ENCODE assay signal across 20 cellular contexts in the genomic region with DNA sequence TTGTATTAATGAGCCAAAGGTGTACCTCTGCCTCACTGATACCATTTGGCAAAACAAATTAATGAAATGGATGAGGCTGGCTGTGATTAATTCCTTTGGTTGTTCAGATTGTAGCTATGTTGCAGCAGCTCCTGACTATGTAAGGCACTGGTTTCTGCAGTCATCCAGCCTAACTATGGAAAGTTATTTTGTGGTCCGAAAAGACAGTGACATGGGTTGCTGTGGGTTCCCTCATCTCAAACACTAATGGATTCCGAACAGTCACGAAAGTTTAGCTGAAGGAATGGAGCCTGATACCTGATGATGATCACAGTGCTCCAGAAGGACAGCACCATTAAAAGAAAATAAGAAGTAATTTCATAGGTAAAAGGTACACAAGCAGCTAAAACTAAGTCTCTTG. TPM values are rescaled to one million over a fixed set of nuclear protein-coding genes. Genes with fewer than 3 reads are reported as not detected.
DNase-seq lines count a peak whose midpoint lies in the region; ATAC-seq and TF ChIP-seq lines count a peak whose summit lies in the region.
"Had no signal": no experiment of that assay in that cellular context is flagged by ENCODE, and none has a peak within 500 bp of the region (broad histone marks: within the 10 kb centered on the region; RNA-seq: fewer than 3 reads in every experiment).

No MANE protein-coding gene starts in this region.

- DNase-seq in natural killer cell (no peak), activated B cell treated with CpG ODN at 0.5 μM for 24 hours (no peak), mesenchymal stem cell (no peak), GF-D8 (lab: John Stamatoyannopoulos, UW) (no peak), brain microvascular endothelial cell (no peak)
- DNase-seq in natural killer cell treated with Interleukin-12 subunit alpha and Interleukin-12 subunit beta and Interleukin-15 and Interleukin-18, amount 100 ng/mL, for 72 hours (ENCODE audit: low spot score) = no peak
- DNase-seq: CD8-positive, alpha-beta memory T cell; GOT3; Kasumi-1; MG63; NCI-H1048; NCI-H1436; NCI-H510A; NCI-H748 treated with DMSO at 0.1 percent for 48 hours; NK-92 treated with Interleukin-12 subunit alpha and Interleukin-12 subunit beta, amount 100 ng/mL, for 24 hours; OCI-M1; SHP77 had no signal

- H3K4me3 ChIP-seq in mesenchymal stem cell (ENCODE audit: insufficient read depth in 1 of 2, low read depth in 1 of 2, low read length in 2 of 2) (no peak overlapping the region), brain microvascular endothelial cell (ENCODE audit: low read depth, low read length) (no peak overlapping the region)
- H3K4me3 ChIP-seq: BLaER1 treated with 17β-estradiol and CSF1 and Interleukin-3, amounts not matched to agents 10 nM and 100 nM; MG63 had no signal

- H3K9me3 ChIP-seq in mesenchymal stem cell (ENCODE audit: control insufficient read depth, low read length) = no peaks in the 10 kb centered on the region
- H3K9me3 ChIP-seq: BLaER1 treated with 17β-estradiol and CSF1 and Interleukin-3, amounts not matched to agents 10 nM and 100 nM; MG63 had no signal

- H3K4ac ChIP-seq in mesenchymal stem cell (ENCODE audit: low read depth in 1 of 2, low read length in 2 of 2) = no peak overlapping the region

- H3K36me3 Mint-ChIP-seq in natural killer cell = no peaks in the 10 kb centered on the region
- peaks cover 4% of the 10 kb centered on the region for H3K36me3 Mint-ChIP-seq in natural killer cell treated with Interleukin-12 subunit alpha and Interleukin-12 subunit beta and Interleukin-15 and Interleukin-18, amount 100 ng/mL, for 72 hours
- peaks cover 30% of the 10 kb centered on the region for H3K36me3 Mint-ChIP-seq in activated B cell treated with CpG ODN at 0.5 μM for 24 hours (ENCODE audit: low read depth)

- H3K4me3 Mint-ChIP-seq in natural killer cell (no peak overlapping the region), activated B cell treated with CpG ODN at 0.5 μM for 24 hours (no peak overlapping the region)
- no peak overlapping the region for H3K4me3 Mint-ChIP-seq in natural killer cell treated with Interleukin-12 subunit alpha and Interleukin-12 subunit beta and Interleukin-15 and Interleukin-18, amount 100 ng/mL, for 72 hours
- H3K4me3 Mint-ChIP-seq: CD8-positive, alpha-beta memory T cell had no signal

- peaks cover 2 to 33% of the 10 kb centered on the region in 2 experiments for H3K36me3 ChIP-seq in mesenchymal stem cell (ENCODE audit: control insufficient read depth in 1 of 2, insufficient read depth in 2 of 2, low read depth in 1 of 2, low read length in 2 of 2)
- H3K36me3 ChIP-seq in brain microvascular endothelial cell (replicated peaks) = no peaks in the 10 kb centered on the region

- H3K14ac ChIP-seq in mesenchymal stem cell (ENCODE audit: low read length in 2 of 2) = no peak overlapping the region

- H2BK120ac ChIP-seq in mesenchymal stem cell (ENCODE audit: low read depth, low read length) = no peak overlapping the region

- no peak overlapping the region for H2BK5ac ChIP-seq in mesenchymal stem cell (ENCODE audit: low read depth, low read length, poor library complexity, severe bottlenecking)

- in situ Hi-C loops in brain microvascular endothelial cell (cut with HindIII; ENCODE audit: low pct_ligation_motif_present, low sequenced_read_pairs) = no loop called here

- H3K79me1 ChIP-seq in mesenchymal stem cell (replicated peaks; ENCODE audit: low read length, poor library complexity, severe bottlenecking) = peaks cover 19% of the 10 kb centered on the region

- peaks cover 2% of the 10 kb centered on the region for H3K4me1 ChIP-seq in mesenchymal stem cell (ENCODE audit: control insufficient read depth, insufficient read depth, low read depth, low read length)

- H3K27me3 ChIP-seq in mesenchymal stem cell (ENCODE audit: control insufficient read depth in 1 of 2, insufficient read depth in 1 of 2, low read length in 2 of 2) = no peaks in the 10 kb centered on the region
- H3K27me3 ChIP-seq in brain microvascular endothelial cell (replicated peaks) = no peaks in the 10 kb centered on the region
- H3K27me3 ChIP-seq: BLaER1 treated with 17β-estradiol and CSF1 and Interleukin-3, amounts not matched to agents 10 nM and 100 nM; MG63 had no signal

- no peak overlapping the region for H3K9ac ChIP-seq in mesenchymal stem cell (ENCODE audit: low read length)
- H3K9ac ChIP-seq: BLaER1 treated with 17β-estradiol and CSF1 and Interleukin-3, amounts not matched to agents 10 nM and 100 nM had no signal

- no peak overlapping the region for H3K4me2 ChIP-seq in mesenchymal stem cell (ENCODE audit: low read length, poor library complexity, severe bottlenecking)

- POLR2A ChIA-PET in activated B cell treated with CpG ODN at 0.5 μM for 24 hours (lab: Charles Lee) = interaction anchor here (0.5 to 1.3 kb wide), 3 partner anchors 9 to 287 kb away, joined by 3 to 6 read pairs (median 5); partner anchors contain the start of gene WASF2

- H4K8ac ChIP-seq in mesenchymal stem cell (ENCODE audit: low read length) = peak overlapping the region; percentile 23

- H3K27ac Mint-ChIP-seq in natural killer cell (peak overlapping the region; percentile 25 to 36), activated B cell treated with CpG ODN at 0.5 μM for 24 hours (peak overlapping the region; percentile 30)
- H3K27ac Mint-ChIP-seq in natural killer cell treated with Interleukin-12 subunit alpha and Interleukin-12 subunit beta and Interleukin-15 and Interleukin-18, amount 100 ng/mL, for 72 hours = no peak overlapping the region

- CTCF ChIA-PET in activated B cell treated with CpG ODN at 0.5 μM for 24 hours (lab: Charles Lee) = no interaction called here

- H3K4me1 Mint-ChIP-seq in natural killer cell (peaks cover 28 to 58% of the 10 kb centered on the region in 2 donors), activated B cell treated with CpG ODN at 0.5 μM for 24 hours (peaks cover 60% of the 10 kb centered on the region)
- peaks cover 39 to 44% of the 10 kb centered on the region in 2 donors for H3K4me1 Mint-ChIP-seq in natural killer cell treated with Interleukin-12 subunit alpha and Interleukin-12 subunit beta and Interleukin-15 and Interleukin-18, amount 100 ng/mL, for 72 hours (ENCODE audit: low read depth in 2 of 2)

- no peak overlapping the region for H4K91ac ChIP-seq in mesenchymal stem cell (ENCODE audit: low read length)

- no peak overlapping the region for H3K23ac ChIP-seq in mesenchymal stem cell (ENCODE audit: low read length in 2 of 2)

- no peak overlapping the region for H2AFZ ChIP-seq in mesenchymal stem cell (ENCODE audit: low read depth, low read length)

- H2BK12ac ChIP-seq in mesenchymal stem cell (ENCODE audit: low read length in 2 of 2) = no peak overlapping the region

- intact Hi-C loops in natural killer cell (cut with micrococcal nuclease) (no loop called here), activated B cell treated with CpG ODN at 0.5 μM for 24 hours (cut with micrococcal nuclease) (no loop called here)

- H2BK15ac ChIP-seq in mesenchymal stem cell (ENCODE audit: low read depth, poor library complexity, severe bottlenecking) = no peak overlapping the region

- H3K27me3 Mint-ChIP-seq in natural killer cell (ENCODE audit: low read depth in 2 of 2) = no peaks in the 10 kb centered on the region
- H3K27me3 Mint-ChIP-seq in natural killer cell treated with Interleukin-12 subunit alpha and Interleukin-12 subunit beta and Interleukin-15 and Interleukin-18, amount 100 ng/mL, for 72 hours = no peaks in the 10 kb centered on the region
- H3K27me3 Mint-ChIP-seq in activated B cell treated with CpG ODN at 0.5 μM for 24 hours = no peaks in the 10 kb centered on the region
- H3K27me3 Mint-ChIP-seq: CD8-positive, alpha-beta memory T cell had no signal

- ATAC-seq in natural killer cell (no peak), activated B cell treated with CpG ODN at 0.5 μM for 24 hours (ENCODE audit: low read depth) (no peak)
- no peak for ATAC-seq in natural killer cell treated with Interleukin-12 subunit alpha and Interleukin-12 subunit beta and Interleukin-15 and Interleukin-18, amount 100 ng/mL, for 72 hours
- ATAC-seq in activated CD4-positive, CD25-positive, alpha-beta regulatory T cell treated with anti-CD3 and anti-CD28 coated beads, Interleukin-2, amount 50 U/mL, for 24 hours = no peak
- ATAC-seq: HCT116 had no signal

- TF ChIP-seq CTCF in natural killer cell (IDR thresholded peaks at IDR 0.05) (no peak), activated B cell treated with CpG ODN at 0.5 μM for 24 hours (IDR thresholded peaks at IDR 0.05) (no peak), brain microvascular endothelial cell (IDR thresholded peaks at IDR 0.05; ENCODE audit: low read depth, low read length, missing control alignments) (no peak)

- H3K9me3 Mint-ChIP-seq in natural killer cell = no peaks in the 10 kb centered on the region
- H3K9me3 Mint-ChIP-seq in natural killer cell treated with Interleukin-12 subunit alpha and Interleukin-12 subunit beta and Interleukin-15 and Interleukin-18, amount 100 ng/mL, for 72 hours = no peaks in the 10 kb centered on the region
- H3K9me3 Mint-ChIP-seq in activated B cell treated with CpG ODN at 0.5 μM for 24 hours = no peaks in the 10 kb centered on the region
- H3K9me3 Mint-ChIP-seq: CD8-positive, alpha-beta memory T cell had no signal

- H3K18ac ChIP-seq in mesenchymal stem cell (ENCODE audit: low read depth in 1 of 2, low read length in 2 of 2) = no peak overlapping the region

- H3K27ac ChIP-seq in mesenchymal stem cell (ENCODE audit: low read length, poor library complexity, severe bottlenecking) = no peak overlapping the region
- no peak overlapping the region for H3K27ac ChIP-seq in brain microvascular endothelial cell
- H3K27ac ChIP-seq: BLaER1 treated with 17β-estradiol and CSF1 and Interleukin-3, amounts not matched to agents 10 nM and 100 nM had no signal

- H2AK5ac ChIP-seq in mesenchymal stem cell (ENCODE audit: low read length, severe bottlenecking) = no peak overlapping the region

- 93% methylated on average over 3 of the region's 3 CpGs for WGBS in mesenchymal stem cell

RNA-seq across cellular contexts. Expression of gene WASF2, which starts 42.6 kb away (rescaled TPM):
- total RNA-seq in natural killer cell (100 to 1,000 TPM; 137 to 153 (median 143) TPM), activated B cell treated with CpG ODN at 0.5 μM for 24 hours (136 and 137 TPM in 2 replicates)
- 100 to 1,000 TPM in 1 of 2 donors, 10 to 100 TPM in 1; 97.7 to 110 TPM for total RNA-seq in natural killer cell treated with Interleukin-12 subunit alpha and Interleukin-12 subunit beta and Interleukin-15 and Interleukin-18, amount 100 ng/mL, for 72 hours
- 68.4 TPM for polyA plus RNA-seq in mesenchymal stem cell (2013, experiment 1 of 2)
- 68.6 TPM for polyA plus RNA-seq in mesenchymal stem cell (2013, experiment 2 of 2)

RNA-seq across cellular contexts. Expression of gene GPR3, which starts 55.0 kb away (rescaled TPM):
- total RNA-seq in natural killer cell (under 1 TPM; 0.39 to 0.87 (median 0.60) TPM), activated B cell treated with CpG ODN at 0.5 μM for 24 hours (0.11 TPM in 1 of 2 replicates, not detected in the other)
- total RNA-seq in natural killer cell treated with Interleukin-12 subunit alpha and Interleukin-12 subunit beta and Interleukin-15 and Interleukin-18, amount 100 ng/mL, for 72 hours = 1 to 10 TPM in 1 of 2 donors, under 1 TPM in 1; 0.64 to 1.1 TPM
- 3.9 TPM for polyA plus RNA-seq in mesenchymal stem cell (2013, experiment 1 of 2)
- polyA plus RNA-seq in mesenchymal stem cell (2013, experiment 2 of 2) = 4.4 TPM
- polyA plus RNA-seq: CD8-positive, alpha-beta memory T cell had no signal

Comparison
In these comparisons a context has a peak if more than half of its experiments do, and no peak if none do; other contexts are left out.
1. H3K27ac Mint-ChIP-seq: peak in natural killer cell (2 of 2) and activated B cell treated with CpG ODN at 0.5 μM for 24 hours (single experiment); none in natural killer cell treated with Interleukin-12 subunit alpha and Interleukin-12 subunit beta and Interleukin-15 and Interleukin-18, amount 100 ng/mL, for 72 hours (0 of 2).